1 cellular context compared by ENCODE assay signal in the genomic region with DNA sequence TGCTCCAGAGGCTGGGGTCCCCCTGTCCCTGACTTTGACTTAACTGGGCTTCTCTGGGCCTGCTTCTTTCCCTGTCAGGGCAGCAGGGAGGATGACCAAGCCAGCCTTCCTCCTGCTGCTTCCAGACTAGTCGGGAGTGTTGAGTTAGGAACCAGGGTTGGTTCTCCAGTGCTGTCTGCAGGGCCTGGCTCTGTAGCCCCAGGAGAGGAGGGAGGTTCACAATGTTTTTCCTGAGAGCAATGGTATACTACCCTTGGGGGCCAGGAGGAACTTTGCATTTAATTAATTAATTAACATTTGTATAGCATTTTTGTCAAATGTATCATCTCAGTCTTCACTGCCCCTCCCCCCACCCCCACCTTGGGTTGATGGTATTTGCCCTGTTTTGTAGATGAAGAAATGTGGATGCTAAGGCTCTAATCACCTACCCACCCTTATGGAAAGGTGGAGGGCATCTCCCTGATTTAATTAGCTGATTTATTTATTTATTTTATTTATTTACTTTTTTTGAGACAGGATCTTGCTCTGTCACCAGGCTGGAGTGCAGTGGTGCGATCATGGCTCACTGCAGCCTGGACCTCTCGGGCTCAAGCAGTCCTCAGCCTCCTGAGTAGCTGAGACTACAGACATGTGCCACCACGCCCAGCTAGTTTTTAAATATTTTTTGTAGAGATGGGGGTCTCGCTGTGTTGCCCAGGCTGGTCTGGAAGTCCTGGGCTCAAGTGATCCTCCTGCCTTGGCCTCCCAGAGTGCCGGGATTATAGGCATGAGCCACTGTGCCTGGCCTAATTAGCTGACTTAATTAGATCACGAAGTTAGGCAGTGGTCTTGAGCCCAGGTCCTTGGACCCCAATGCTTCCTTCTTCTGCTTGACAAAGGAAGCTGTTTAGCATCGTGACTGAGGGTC.
TF ChIP-seq lines count a peak whose summit lies in the region.

No MANE protein-coding gene starts in this region.

TF ChIP-seq in H1, 55 proteins besides CTCF, POLR2A, EP300 and RAD21:
- 0 out of 2 replicates have a peak, but pooled peaks have one; percentile 8 for TF ChIP-seq JUN (IDR thresholded peaks at IDR 0.05; ENCODE audit: low read depth, low read length)
- TF ChIP-seq MAFK (IDR thresholded peaks at IDR 0.05; ENCODE audit: low read depth, low read length): no peak
- TF ChIP-seq CHD7 (IDR thresholded peaks at IDR 0.05; ENCODE audit: insufficient replicate concordance, low read length): no peak
- peak; percentile 73 for TF ChIP-seq TAF7 (optimal IDR thresholded peaks at IDR 0.05; ENCODE audit: borderline replicate concordance, low read depth, low read length)
- TF ChIP-seq JUND (IDR thresholded peaks at IDR 0.05; ENCODE audit: low read length): peak; percentile 40; the same call in 1 of the 2 replicates
- peak; percentile 60; the same call in 1 of the 2 replicates for TF ChIP-seq POLR2AphosphoS5 (IDR thresholded peaks at IDR 0.05; ENCODE audit: low read depth, low read length)
